In genomic region chr16:129075-129474, GRCh38 we compare ENCODE assay signal across 14 cellular contexts.
"Had no signal": no experiment of that assay in that cellular context is flagged by ENCODE, and none has a peak within 500 bp of the region (broad histone marks: within the 10 kb centered on the region; RNA-seq: fewer than 3 reads in every experiment).

No MANE protein-coding gene starts in this region.

- H3K4me3 Mint-ChIP-seq: activated naive CD4-positive, alpha-beta T cell treated with anti-CD3 and anti-CD28 coated beads for 36 hours; dendritic cell treated with granulocyte-macrophage colony-stimulating factor and Interleukin-4, amounts not matched to agents 40 ng/mL and 50 ng/mL, for 4 days; memory B cell; naive thymus-derived CD4-positive, alpha-beta T cell had no signal

- DNase-seq: activated CD4-positive, alpha-beta T cell treated with anti-CD3 and anti-CD28 coated beads, Interleukin-2, amount 50 U/mL, for 1 hour; activated CD4-positive, CD25-positive, alpha-beta regulatory T cell treated with anti-CD3 and anti-CD28 coated beads, Interleukin-2, amount 50 U/mL, for 72 hours; activated naive CD4-positive, alpha-beta T cell treated with anti-CD3 and anti-CD28 coated beads for 36 hours; adrenal gland; cerebellar nuclear complex; effector CD8-positive, alpha-beta T cell; naive thymus-derived CD4-positive, alpha-beta T cell; stimulated activated CD4-positive, alpha-beta T cell treated with anti-CD3 and anti-CD28 coated beads, Interleukin-4, amount 100 ng/mL, for 24 hours; stimulated activated naive CD4-positive, alpha-beta T cell; substantia nigra; transverse colon had no signal

- ATAC-seq: naive thymus-derived CD4-positive, alpha-beta T cell; sciatic nerve had no signal

- H3K27me3 Mint-ChIP-seq: dendritic cell treated with granulocyte-macrophage colony-stimulating factor and Interleukin-4, amounts not matched to agents 40 ng/mL and 50 ng/mL, for 4 days; memory B cell; naive thymus-derived CD4-positive, alpha-beta T cell had no signal

- H3K9me3 Mint-ChIP-seq: activated naive CD4-positive, alpha-beta T cell treated with anti-CD3 and anti-CD28 coated beads for 36 hours; dendritic cell treated with granulocyte-macrophage colony-stimulating factor and Interleukin-4, amounts not matched to agents 40 ng/mL and 50 ng/mL, for 4 days; memory B cell; naive thymus-derived CD4-positive, alpha-beta T cell had no signal

- H3K27ac Mint-ChIP-seq: activated naive CD4-positive, alpha-beta T cell treated with anti-CD3 and anti-CD28 coated beads for 36 hours; dendritic cell treated with granulocyte-macrophage colony-stimulating factor and Interleukin-4, amounts not matched to agents 40 ng/mL and 50 ng/mL, for 4 days; memory B cell had no signal
